10 cellular contexts compared by ENCODE assay signal in the genomic region with DNA sequence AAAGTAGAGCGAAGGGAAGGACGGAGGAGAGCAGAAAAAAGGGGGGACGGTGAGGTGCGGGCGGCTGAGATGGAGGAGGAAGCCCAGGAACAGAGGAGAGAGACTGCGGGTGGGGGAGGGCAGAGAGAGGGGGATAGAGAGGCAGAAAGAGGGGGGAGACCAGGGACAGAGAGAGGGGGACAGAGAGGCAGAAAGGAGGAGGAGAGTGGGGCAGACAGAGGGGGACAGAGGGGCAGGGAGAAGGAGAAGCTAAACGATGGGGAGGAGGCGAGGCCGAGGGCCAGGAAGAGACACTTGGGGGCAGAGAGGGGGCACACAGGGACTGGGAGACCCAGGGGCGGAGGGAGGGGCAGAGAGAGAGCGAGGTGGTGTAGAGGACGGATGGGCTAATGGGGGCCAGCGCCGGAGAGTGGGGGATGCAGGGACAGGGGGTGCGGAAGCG. TPM values are rescaled to one million over a fixed set of nuclear protein-coding genes. Genes with fewer than 3 reads are reported as not detected.
DNase-seq lines count a peak whose midpoint lies in the region; ATAC-seq and TF ChIP-seq lines count a peak whose summit lies in the region.
"Had no signal": no experiment of that assay in that cellular context is flagged by ENCODE, and none has a peak within 500 bp of the region (broad histone marks: within the 10 kb centered on the region; RNA-seq: fewer than 3 reads in every experiment).

No MANE protein-coding gene starts in this region.

- no peaks in the 10 kb centered on the region for H3K9me3 Mint-ChIP-seq in effector memory CD8-positive, alpha-beta T cell
- H3K9me3 Mint-ChIP-seq in natural killer cell, result peaks cover 0 to 3% of the 10 kb centered on the region in 2 donors

- no peak overlapping the region for H3K27ac ChIP-seq in A673 (ENCODE audit: low read depth, low read length, poor library complexity, severe bottlenecking)

- POLR2A ChIA-PET in A673 (lab: Charles Lee; ENCODE audit: low non-redundant PET), result no interaction called here

- H3K4me1 ChIP-seq in A673 (ENCODE audit: insufficient read depth, low read length, poor library complexity, severe bottlenecking), result peaks cover 34% of the 10 kb centered on the region

- peak overlapping the region; percentile 61 to 64 for H3K4me3 Mint-ChIP-seq in effector memory CD8-positive, alpha-beta T cell
- peak overlapping the region; percentile 45 for H3K4me3 Mint-ChIP-seq in natural killer cell

- in situ Hi-C loops in GM13976 (cut with MboI; ENCODE audit: low sequenced_read_pairs, unreplicated experiment), result loop anchor here (10.0 kb wide), 1 partner anchor 124 kb away; no protein-coding TSS in a partner anchor

- CTCF ChIA-PET in A673 (lab: Charles Lee), result interaction anchor here (0.6 kb wide), 1 partner anchor 384 kb away, joined by 11 read pairs; no protein-coding TSS in a partner anchor

- peaks cover 10% of the 10 kb centered on the region for H3K36me3 Mint-ChIP-seq in effector memory CD8-positive, alpha-beta T cell (ENCODE audit: insufficient read depth)
- H3K36me3 Mint-ChIP-seq in natural killer cell, result no peaks in the 10 kb centered on the region

- peaks cover 86 to 95% of the 10 kb centered on the region in 2 donors for H3K27me3 Mint-ChIP-seq in effector memory CD8-positive, alpha-beta T cell
- peaks cover 71 to 78% of the 10 kb centered on the region in 2 donors for H3K27me3 Mint-ChIP-seq in natural killer cell (ENCODE audit: low read depth in 2 of 2)

- no peak for DNase-seq in A673 (ENCODE audit: low spot score)
- DNase-seq in HFF-Myc (ENCODE audit: extremely low read depth, low read depth), result no peak
- DNase-seq in effector memory CD8-positive, alpha-beta T cell, result no peak
- DNase-seq in natural killer cell, result no peak
- DNase-seq in GM13976 (ENCODE audit: low spot score), result no peak
- no peak for DNase-seq in activated effector memory CD4-positive, alpha-beta T cell treated with Interleukin-2 at 50 U/mL for 16 hours
- no peak for DNase-seq in SW480 (ENCODE audit: low spot score)
- DNase-seq: activated gamma-delta T cell treated with Interleukin-2 at 50 U/mL for 16 hours, left colon had no signal

- no peaks in the 10 kb centered on the region for H3K9me3 ChIP-seq in A673 (ENCODE audit: low read depth, low read length, poor library complexity, severe bottlenecking)

- ATAC-seq in effector memory CD8-positive, alpha-beta T cell (replicated peaks), result peak; percentile 5
- ATAC-seq in natural killer cell (peak in 1 of 3 donors; percentile 9), HG02981 (IDR thresholded peaks at IDR 0.05; ENCODE audit: unreplicated experiment) (no peak)
- ATAC-seq: left colon had no signal

- TF ChIP-seq CTCF in A673 (conservative IDR thresholded peaks at IDR 0.05; ENCODE audit: low read depth, low read length), result no peak
- TF ChIP-seq CTCF in HFF-Myc (IDR thresholded peaks at IDR 0.05; ENCODE audit: low read depth, low read length, missing control alignments), result no peak
- no peak for TF ChIP-seq CTCF in natural killer cell (IDR thresholded peaks at IDR 0.05)
- no peak for TF ChIP-seq CTCF in GM13976 (IDR thresholded peaks at IDR 0.05; ENCODE audit: borderline replicate concordance, control extremely low read depth, extremely low read depth, insufficient read depth, missing control alignments)

- peak overlapping the region in 1 of 2 donors; percentile 16 for H3K27ac Mint-ChIP-seq in effector memory CD8-positive, alpha-beta T cell
- no peak overlapping the region for H3K27ac Mint-ChIP-seq in natural killer cell

- H3K27me3 ChIP-seq in A673 (replicated peaks; ENCODE audit: insufficient read depth, low read depth, low read length, poor library complexity), result peaks cover 24% of the 10 kb centered on the region

- peaks cover 38 to 42% of the 10 kb centered on the region in 2 donors for H3K4me1 Mint-ChIP-seq in effector memory CD8-positive, alpha-beta T cell (ENCODE audit: low read depth in 2 of 2)
- H3K4me1 Mint-ChIP-seq in natural killer cell, result peaks cover 9 to 57% of the 10 kb centered on the region in 2 donors

- intact Hi-C loops in A673 (cut with micrococcal nuclease; ENCODE audit: unreplicated experiment) (no loop called here), natural killer cell (cut with micrococcal nuclease) (no loop called here)

- H3K4me3 ChIP-seq in A673 (ENCODE audit: low read depth, low read length, poor library complexity, severe bottlenecking) (peak overlapping the region; percentile 52), HFF-Myc (replicated peaks; ENCODE audit: low read depth, low read length) (peak overlapping the region; percentile 41)

- H3K36me3 ChIP-seq in A673 (ENCODE audit: insufficient read depth, low read length, poor library complexity, severe bottlenecking), result no peaks in the 10 kb centered on the region

- BruUV-seq in A673 (replicated peaks; lab: Mats Ljungman, UMichigan), result no TSS peak

RNA-seq across cellular contexts. Expression of a gene that starts 0.7 kb away (rescaled TPM):
- total RNA-seq in A673 (2021) (9.6 and 21.3 TPM in 2 replicates), natural killer cell (not detected)

RNA-seq across cellular contexts. Expression of a gene that starts 53.1 kb away (rescaled TPM):
- 3.2 and 6.6 TPM in 2 replicates for total RNA-seq in A673 (2021)
- total RNA-seq in natural killer cell, result under 1 TPM in 1 of 3 donors, not detected in 2; 0.20 TPM

Comparison
In these comparisons a context has a peak if more than half of its experiments do, and no peak if none do; other contexts are left out.
1. RNA of a gene that starts 0.7 kb away (total RNA-seq): 9.6 to 21.3 TPM in A673; not detected in natural killer cell; every median in the first group is over 10 times any median in the second.